20 cellular contexts compared by ENCODE assay signal in genomic region chr10:17961551-17962422, GRCh38. TPM values are rescaled to one million over a fixed set of nuclear protein-coding genes. Genes with fewer than 3 reads are reported as not detected.
DNase-seq lines count a peak whose midpoint lies in the region; ATAC-seq and TF ChIP-seq lines count a peak whose summit lies in the region.
"Had no signal": no experiment of that assay in that cellular context is flagged by ENCODE, and none has a peak within 500 bp of the region (broad histone marks: within the 10 kb centered on the region; RNA-seq: fewer than 3 reads in every experiment).

No MANE protein-coding gene starts in this region.

- H3K27me3 ChIP-seq in prostate gland (replicated peaks; ENCODE audit: insufficient read depth) (no peaks in the 10 kb centered on the region), ascending aorta (no peaks in the 10 kb centered on the region)
- H3K27me3 ChIP-seq: Peyer's patch, upper lobe of right lung had no signal

- no peak for ATAC-seq in HG02840 (IDR thresholded peaks at IDR 0.05; ENCODE audit: low FRiP score, unreplicated experiment)
- ATAC-seq in stimulated activated effector memory CD8-positive, alpha-beta T cell treated with anti-CD3 and anti-CD28 coated beads, Interleukin-12 subunit alpha, Interleukin-12 subunit beta, amount 100 ng/mL, for 72 hours = no peak
- ATAC-seq: A549, esophagus mucosa, upper lobe of right lung had no signal

- H3K4me3 ChIP-seq in fibroblast of the aortic adventitia (ENCODE audit: low read depth, low read length) (no peak overlapping the region), prostate gland (no peak overlapping the region), ascending aorta (no peak overlapping the region)
- H3K4me3 ChIP-seq: A549, Peyer's patch, upper lobe of right lung had no signal

- 82% methylated on average over 4 of the region's 4 CpGs for WGBS in prostate gland

- no peaks in the 10 kb centered on the region for H3K36me3 Mint-ChIP-seq in stimulated activated effector memory CD8-positive, alpha-beta T cell treated with anti-CD3 and anti-CD28 coated beads, Interleukin-12 subunit alpha, Interleukin-12 subunit beta, amount 100 ng/mL, for 72 hours

- H3K4me1 ChIP-seq in prostate gland (replicated peaks) (no peaks in the 10 kb centered on the region), ascending aorta (no peaks in the 10 kb centered on the region)
- H3K4me1 ChIP-seq: A549, Peyer's patch, upper lobe of right lung had no signal

- TF ChIP-seq POLR2A in prostate gland (IDR thresholded peaks at IDR 0.05) = no peak

- DNase-seq in A172 (ENCODE audit: low spot score) (peak; percentile 76), HT1080 (ENCODE audit: low read depth) (peak; percentile 68), SW480 (ENCODE audit: low spot score) (peak; percentile 44), fibroblast of the aortic adventitia (ENCODE audit: low read depth) (peak; percentile 47), prostate gland (ENCODE audit: low spot score) (no peak), ascending aorta (ENCODE audit: low spot score in 2 of 2) (no peak)
- DNase-seq in stimulated activated effector memory CD8-positive, alpha-beta T cell treated with anti-CD3 and anti-CD28 coated beads, Interleukin-12 subunit alpha, Interleukin-12 subunit beta, amount 100 ng/mL, for 72 hours (ENCODE audit: low spot score in 2 of 2) = no peak
- DNase-seq: activated B cell treated with CpG ODN at 0.5 μM for 24 hours; activated effector memory CD4-positive, alpha-beta T cell treated with anti-CD3 and anti-CD28 coated beads, Interleukin-2, amount 50 U/mL, for 16 hours; dermis blood vessel endothelial cell; hypothalamus; NCI-H1694 treated with DMSO at 0.1 percent for 48 hours; NCI-H524 treated with DMSO at 0.1 percent for 48 hours; Peyer's patch; SW 1271; upper lobe of right lung had no signal

- H3K4me1 Mint-ChIP-seq in stimulated activated effector memory CD8-positive, alpha-beta T cell treated with anti-CD3 and anti-CD28 coated beads, Interleukin-12 subunit alpha, Interleukin-12 subunit beta, amount 100 ng/mL, for 72 hours = no peaks in the 10 kb centered on the region
- H3K4me1 Mint-ChIP-seq: activated B cell treated with CpG ODN at 0.5 μM for 24 hours had no signal

- no peak overlapping the region for H3K27ac ChIP-seq in prostate gland
- H3K27ac ChIP-seq in ascending aorta = no peak overlapping the region
- H3K27ac ChIP-seq: A549, Peyer's patch, upper lobe of right lung had no signal

- no peak overlapping the region for H3K4me3 Mint-ChIP-seq in stimulated activated effector memory CD8-positive, alpha-beta T cell treated with anti-CD3 and anti-CD28 coated beads, Interleukin-12 subunit alpha, Interleukin-12 subunit beta, amount 100 ng/mL, for 72 hours
- H3K4me3 Mint-ChIP-seq: activated B cell treated with CpG ODN at 0.5 μM for 24 hours had no signal

- H3K9me3 Mint-ChIP-seq in stimulated activated effector memory CD8-positive, alpha-beta T cell treated with anti-CD3 and anti-CD28 coated beads, Interleukin-12 subunit alpha, Interleukin-12 subunit beta, amount 100 ng/mL, for 72 hours = peaks cover 2% of the 10 kb centered on the region

- no peak overlapping the region for H3K27ac Mint-ChIP-seq in stimulated activated effector memory CD8-positive, alpha-beta T cell treated with anti-CD3 and anti-CD28 coated beads, Interleukin-12 subunit alpha, Interleukin-12 subunit beta, amount 100 ng/mL, for 72 hours
- H3K27ac Mint-ChIP-seq: activated B cell treated with CpG ODN at 0.5 μM for 24 hours had no signal

- no peaks in the 10 kb centered on the region for H3K36me3 ChIP-seq in prostate gland
- H3K36me3 ChIP-seq in ascending aorta = no peaks in the 10 kb centered on the region
- H3K36me3 ChIP-seq: Peyer's patch, upper lobe of right lung had no signal

- intact Hi-C loops in prostate gland (cut with DNase I) = no loop called here
- intact Hi-C loops in ascending aorta (cut with DNase I) = no loop called here

- TF ChIP-seq CTCF in fibroblast of the aortic adventitia (IDR thresholded peaks at IDR 0.05; ENCODE audit: insufficient read depth, low read length) (no peak), prostate gland (IDR thresholded peaks at IDR 0.05) (no peak), ascending aorta (IDR thresholded peaks at IDR 0.05) (no peak)

- H3K9me3 ChIP-seq in prostate gland (no peaks in the 10 kb centered on the region), ascending aorta (no peaks in the 10 kb centered on the region)
- H3K9me3 ChIP-seq: Peyer's patch, upper lobe of right lung had no signal

RNA-seq across cellular contexts. Expression of gene SLC39A12, which starts 10.1 kb away (rescaled TPM):
- not detected in 2 replicates for total RNA-seq in A172 (2014; rRNA removed; shearing (Covaris generic))
- total RNA-seq in HT1080 (2014; rRNA removed; shearing (Covaris generic)) = not detected in 2 replicates
- not detected in 2 replicates for polyA plus RNA-seq in HT1080 (2015; cell fraction: cytosol; rRNA removed)
- polyA plus RNA-seq in HT1080 (2015; cell fraction: nucleus; rRNA removed) = not detected in 2 replicates
- not detected in 2 replicates for total RNA-seq in fibroblast of the aortic adventitia (ENCODE audit: low replicate concordance)
- total RNA-seq in prostate gland = not detected
- total RNA-seq in ascending aorta = not detected
- total RNA-seq: activated B cell treated with CpG ODN at 0.5 μM for 24 hours, mucosa of gallbladder had no signal
- polyA plus RNA-seq: A549 had no signal

Comparison
In these comparisons a context has a peak if more than half of its experiments do, and no peak if none do; other contexts are left out.
1. DNase-seq: peak in A172 (single experiment), HT1080 (single experiment), SW480 (single experiment) and fibroblast of the aortic adventitia (single experiment); none in prostate gland (single experiment), ascending aorta (0 of 2) and stimulated activated effector memory CD8-positive, alpha-beta T cell treated with anti-CD3 and anti-CD28 coated beads, Interleukin-12 subunit alpha, Interleukin-12 subunit beta, amount 100 ng/mL, for 72 hours (0 of 2).